In the genomic region with DNA sequence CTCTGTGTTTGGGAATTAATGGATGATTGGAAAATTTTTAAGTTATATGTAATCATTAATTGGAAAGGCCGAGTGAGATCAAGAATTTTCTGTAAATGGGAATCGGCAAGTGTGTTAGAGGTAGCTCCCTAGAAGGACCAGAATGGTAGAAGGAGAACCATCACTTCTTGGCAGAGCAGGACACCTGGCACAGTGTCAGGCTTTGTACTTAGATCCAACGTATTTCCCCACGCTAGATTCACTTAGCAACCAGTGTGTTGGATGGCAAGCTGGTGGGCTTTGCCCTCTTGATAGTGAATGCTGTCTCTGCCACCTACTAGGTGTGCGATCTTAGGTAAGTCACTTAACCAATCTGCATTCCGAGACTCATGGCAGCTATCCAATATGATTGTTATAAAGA, we compare ENCODE assay signal across 19 cellular contexts.
DNase-seq lines count a peak whose midpoint lies in the region; ATAC-seq and TF ChIP-seq lines count a peak whose summit lies in the region.
"Had no signal": no experiment of that assay in that cellular context is flagged by ENCODE, and none has a peak within 500 bp of the region (broad histone marks: within the 10 kb centered on the region; RNA-seq: fewer than 3 reads in every experiment).

No MANE protein-coding gene starts in this region.

- peak overlapping the region; percentile 98 for H2BK15ac ChIP-seq in IMR-90 (ENCODE audit: low read depth, low read length)

- ATAC-seq in right cardiac atrium (no peak), IMR-90 (ENCODE audit: low read depth) (no peak)
- ATAC-seq: GM12878, K562 had no signal

- peaks cover 41% of the 10 kb centered on the region for H3K9me1 ChIP-seq in IMR-90 (ENCODE audit: insufficient read depth, low read length)

- peak overlapping the region; percentile 85 for H2BK20ac ChIP-seq in IMR-90 (ENCODE audit: low read depth, low read length)

- H3K56ac ChIP-seq in IMR-90 (ENCODE audit: extremely low read depth, insufficient read depth, low read length): no peak overlapping the region

- no peak overlapping the region for H2AFZ ChIP-seq in IMR-90 (replicated peaks; ENCODE audit: low read length, poor library complexity)
- H2AFZ ChIP-seq in neural progenitor cell (replicated peaks): no peak overlapping the region
- H2AFZ ChIP-seq: GM23248 had no signal

- H3K27ac ChIP-seq in right atrium auricular region (no peak overlapping the region), right cardiac atrium (ENCODE audit: low read length) (no peak overlapping the region), IMR-90 (ENCODE audit: insufficient read depth, low read length) (no peak overlapping the region), neural progenitor cell (no peak overlapping the region), transverse colon (no peak overlapping the region)
- H3K27ac ChIP-seq: GM23248 had no signal

- peak overlapping the region in 1 of 2 experiments; percentile 56; a peak in 1 of 4 replicates for H4K8ac ChIP-seq in IMR-90 (ENCODE audit: low read depth in 2 of 2, low read length in 2 of 2)

- TF ChIP-seq RAD21 in IMR-90 (IDR thresholded peaks at IDR 0.05; ENCODE audit: low read length): no peak

- no peak overlapping the region for H3K9ac ChIP-seq in IMR-90 (ENCODE audit: low read depth, low read length)
- H3K9ac ChIP-seq in neural progenitor cell: no peak overlapping the region
- H3K9ac ChIP-seq: GM23248 had no signal

- H3K4me2 ChIP-seq in IMR-90 (ENCODE audit: low read depth, low read length): no peak overlapping the region
- H3K4me2 ChIP-seq in neural progenitor cell: peak overlapping the region; percentile 24

- POLR2A ChIA-PET in IMR-90 (lab: Charles Lee; ENCODE audit: unreplicated experiment): no interaction called here

- intact Hi-C loops in right cardiac atrium (cut with DNase I) (loop anchor here in 3 of 4 donors (10.0 kb wide), 2 partner anchors 105 to 175 kb away; partner anchors contain the start of genes ZNF438 (in 2 of the 3) and ZEB1 (in 1 of the 3)), IMR-90 (cut with micrococcal nuclease) (loop anchor here (5.0 to 10.0 kb wide), 2 partner anchors 178 to 385 kb away; partner anchors contain the start of gene ZEB1), transverse colon (cut with DNase I; ENCODE audit: low total_unique reads) (loop anchor here (10.0 kb wide), 1 partner anchor 355 kb away; no protein-coding TSS in a partner anchor)
- intact Hi-C loops in activated naive CD4-positive, alpha-beta T cell treated with anti-CD3 and anti-CD28 coated beads for 36 hours (cut with micrococcal nuclease): loop anchor here (5.0 to 10.0 kb wide), 3 partner anchors 213 to 565 kb away; no protein-coding TSS in a partner anchor

- H3K4me3 ChIP-seq in right atrium auricular region (no peak overlapping the region), right cardiac atrium (ENCODE audit: low read length) (no peak overlapping the region), IMR-90 (ENCODE audit: insufficient read depth, low read depth, low read length) (no peak overlapping the region), neural progenitor cell (no peak overlapping the region), transverse colon (no peak overlapping the region)
- H3K4me3 ChIP-seq: GM12878, GM23248, HAP-1, K562 had no signal

- H3K23ac ChIP-seq in IMR-90 (ENCODE audit: low read depth, low read length): peak overlapping the region; percentile 76

- H3K27me3 ChIP-seq in right atrium auricular region (no peaks in the 10 kb centered on the region), right cardiac atrium (ENCODE audit: control insufficient read depth, insufficient read depth) (no peaks in the 10 kb centered on the region), IMR-90 (ENCODE audit: control insufficient read depth, insufficient read depth, low read length) (no peaks in the 10 kb centered on the region), neural progenitor cell (no peaks in the 10 kb centered on the region), transverse colon (no peaks in the 10 kb centered on the region)
- H3K27me3 ChIP-seq: BE2C had no signal

- peak overlapping the region; percentile 58 for H3K14ac ChIP-seq in IMR-90 (replicated peaks; ENCODE audit: low read depth, low read length)

- H4K20me1 ChIP-seq in IMR-90 (ENCODE audit: insufficient read depth, low read length) (no peaks in the 10 kb centered on the region), neural progenitor cell (ENCODE audit: low read depth) (no peaks in the 10 kb centered on the region)

- H3K9me3 Mint-ChIP-seq in neural progenitor cell: no peaks in the 10 kb centered on the region
- H3K9me3 Mint-ChIP-seq in activated naive CD4-positive, alpha-beta T cell treated with anti-CD3 and anti-CD28 coated beads for 36 hours: no peaks in the 10 kb centered on the region
- H3K9me3 Mint-ChIP-seq: CD8-positive, alpha-beta memory T cell had no signal

- TF ChIP-seq CTCF in right atrium auricular region (IDR thresholded peaks at IDR 0.05) (no peak), IMR-90 (conservative IDR thresholded peaks at IDR 0.05; ENCODE audit: low read depth, low read length) (no peak), neural progenitor cell (IDR thresholded peaks at IDR 0.05) (no peak), transverse colon (IDR thresholded peaks at IDR 0.05) (no peak)

- H3K79me1 ChIP-seq in IMR-90 (ENCODE audit: low read depth in 1 of 2, low read length in 2 of 2): peaks cover 0 to 54% of the 10 kb centered on the region in 2 experiments; a peak in 3 of 4 replicates

- H3K4ac ChIP-seq in IMR-90 (ENCODE audit: low read depth, low read length): peak overlapping the region; percentile 94

- DNase-seq in right atrium auricular region (ENCODE audit: low spot score) (peak; percentile 52), right cardiac atrium (no peak), IMR-90 (no peak), neural progenitor cell (ENCODE audit: low spot score) (no peak), HUDEP-2 (lab: John Stamatoyannopoulos, UW; ENCODE audit: unreplicated experiment in 76 of 76) (no peak), transverse colon (no peak)
- DNase-seq in activated naive CD4-positive, alpha-beta T cell treated with anti-CD3 and anti-CD28 coated beads for 36 hours: no peak
- DNase-seq: ACHN; BE2C; C1 segment of cervical spinal cord; CD4-positive, CD25-positive, alpha-beta regulatory T cell; CD8-positive, alpha-beta memory T cell; COR-L47; DMS79 treated with DMSO at 0.1 percent for 48 hours; EL; GM23248 had no signal

- H3K4me1 ChIP-seq in right atrium auricular region (peaks cover 0 to 9% of the 10 kb centered on the region in 2 donors), right cardiac atrium (ENCODE audit: control insufficient read depth, insufficient read depth, low read length) (peaks cover under 1% of the 10 kb centered on the region), IMR-90 (ENCODE audit: control insufficient read depth, insufficient read depth, low read length) (peaks cover 26% of the 10 kb centered on the region), neural progenitor cell (peaks cover 34% of the 10 kb centered on the region), transverse colon (peaks cover 0 to 8% (median 7%) of the 10 kb centered on the region in 4 donors)

- 0 out of 2 replicates have a peak overlapping the region, but pooled peaks have one; percentile 3 for H4K5ac ChIP-seq in IMR-90 (ENCODE audit: low read depth, low read length)

- TF ChIP-seq EP300 in transverse colon (IDR thresholded peaks at IDR 0.05; ENCODE audit: low read depth): no peak

- WGBS in right cardiac atrium: 85% methylated on average over 6 of the region's 6 CpGs
- 80 to 100% methylated on average over 1 to 2 of the region's 6 CpGs for WGBS in IMR-90 (ENCODE audit: extremely low coverage in 2 of 2, insufficient read length in 1 of 2), 2 experiments
- 86 to 89% methylated on average over 5 to 6 of the region's 6 CpGs for WGBS in transverse colon (ENCODE audit: low coverage in 1 of 2), 2 donors

- H2BK5ac ChIP-seq in IMR-90 (ENCODE audit: low read depth, low read length, poor library complexity, severe bottlenecking): no peak overlapping the region

- H4K91ac ChIP-seq in IMR-90 (ENCODE audit: insufficient read depth, low read depth, low read length): peak overlapping the region; percentile 89; the same call in 1 of the 2 replicates

- no peak overlapping the region for H3K4me3 Mint-ChIP-seq in neural progenitor cell
- no peak overlapping the region for H3K4me3 Mint-ChIP-seq in activated naive CD4-positive, alpha-beta T cell treated with anti-CD3 and anti-CD28 coated beads for 36 hours
- H3K4me3 Mint-ChIP-seq: CD4-positive, CD25-positive, alpha-beta regulatory T cell; CD8-positive, alpha-beta memory T cell had no signal

- peak overlapping the region; percentile 97 for H2BK120ac ChIP-seq in IMR-90 (ENCODE audit: low read depth, low read length)

- BruUV-seq in IMR-90 (replicated peaks; lab: Mats Ljungman, UMichigan): no TSS peak

- CTCF ChIA-PET in IMR-90 (lab: Yijun Ruan, JAX): no interaction called here
- CTCF ChIA-PET in activated naive CD4-positive, alpha-beta T cell treated with anti-CD3 and anti-CD28 coated beads for 36 hours (lab: Charles Lee): interaction anchor here (0.5 kb wide), 1 partner anchor 1063 kb away, joined by 3 read pairs; no protein-coding TSS in a partner anchor

- H3K9me3 ChIP-seq in right atrium auricular region (no peaks in the 10 kb centered on the region), right cardiac atrium (ENCODE audit: control insufficient read depth, low read length) (no peaks in the 10 kb centered on the region), IMR-90 (ENCODE audit: control insufficient read depth, insufficient read depth, low read length) (no peaks in the 10 kb centered on the region), neural progenitor cell (ENCODE audit: low read depth) (no peaks in the 10 kb centered on the region), transverse colon (no peaks in the 10 kb centered on the region)
- H3K9me3 ChIP-seq: BE2C, HAP-1 had no signal

- no peak for TF ChIP-seq POLR2A in IMR-90 (IDR thresholded peaks at IDR 0.05; ENCODE audit: low read depth, low read length)
- TF ChIP-seq POLR2A in transverse colon (IDR thresholded peaks at IDR 0.05): no peak

- H3K27me3 Mint-ChIP-seq in neural progenitor cell (ENCODE audit: insufficient read depth, low read depth): peaks cover 7% of the 10 kb centered on the region
- no peaks in the 10 kb centered on the region for H3K27me3 Mint-ChIP-seq in activated naive CD4-positive, alpha-beta T cell treated with anti-CD3 and anti-CD28 coated beads for 36 hours (ENCODE audit: low read depth)
- H3K27me3 Mint-ChIP-seq: CD4-positive, CD25-positive, alpha-beta regulatory T cell; CD8-positive, alpha-beta memory T cell had no signal

- H3K18ac ChIP-seq in IMR-90 (ENCODE audit: low read depth, low read length): peak overlapping the region; percentile 4; the same call in 1 of the 2 replicates

- H3K79me2 ChIP-seq in neural progenitor cell (ENCODE audit: low read depth): no peaks in the 10 kb centered on the region

- in situ Hi-C loops in IMR-90 (cut with MboI; ENCODE audit: low sequenced_read_pairs) (loop anchor here (5.0 to 10.0 kb wide), 2 partner anchors 107 to 355 kb away; partner anchors contain the start of gene ZNF438), transverse colon (cut with MboI; ENCODE audit: low pct_ligation_motif_present in 1 of 4, low pct_unique_long_range_greater_than_20kb in 1 of 4, low sequenced_read_pairs in 3 of 4) (loop anchor here in 1 of 4 donors (25.0 kb wide), 1 partner anchor 623 kb away; no protein-coding TSS in a partner anchor)

- peak overlapping the region; percentile 87; the same call in 1 of the 2 replicates for H2AK5ac ChIP-seq in IMR-90 (ENCODE audit: low read depth, low read length)

- H3K27ac Mint-ChIP-seq in neural progenitor cell: no peak overlapping the region
- no peak overlapping the region for H3K27ac Mint-ChIP-seq in activated naive CD4-positive, alpha-beta T cell treated with anti-CD3 and anti-CD28 coated beads for 36 hours
- H3K27ac Mint-ChIP-seq: CD8-positive, alpha-beta memory T cell had no signal

- H3K36me3 Mint-ChIP-seq in neural progenitor cell: no peaks in the 10 kb centered on the region
- no peaks in the 10 kb centered on the region for H3K36me3 Mint-ChIP-seq in activated naive CD4-positive, alpha-beta T cell treated with anti-CD3 and anti-CD28 coated beads for 36 hours (ENCODE audit: low read depth)
- H3K36me3 Mint-ChIP-seq: CD4-positive, CD25-positive, alpha-beta regulatory T cell; CD8-positive, alpha-beta memory T cell had no signal

- H3K36me3 ChIP-seq in right atrium auricular region (no peaks in the 10 kb centered on the region), IMR-90 (ENCODE audit: control insufficient read depth, insufficient read depth, low read length) (no peaks in the 10 kb centered on the region), neural progenitor cell (no peaks in the 10 kb centered on the region), transverse colon (no peaks in the 10 kb centered on the region)
- H3K36me3 ChIP-seq: BE2C, HAP-1 had no signal

- no peak overlapping the region for H2AK9ac ChIP-seq in IMR-90 (replicated peaks; ENCODE audit: low read depth, low read length, poor library complexity)

- peaks cover 10% of the 10 kb centered on the region for H3F3A ChIP-seq in neural progenitor cell (ENCODE audit: low read depth)

- dilution Hi-C loops in IMR-90 (cut with HindIII; ENCODE audit: low sequenced_read_pairs, unreplicated experiment): no loop called here

- H3K4me1 Mint-ChIP-seq in neural progenitor cell: peaks cover 33% of the 10 kb centered on the region
- peaks cover 31% of the 10 kb centered on the region for H3K4me1 Mint-ChIP-seq in activated naive CD4-positive, alpha-beta T cell treated with anti-CD3 and anti-CD28 coated beads for 36 hours (ENCODE audit: low read depth)
